Comparison of ENCODE assay signal across 8 cellular contexts in genomic region chr15:70486451-70487379, GRCh38.
DNase-seq lines count a peak whose midpoint lies in the region; ATAC-seq, FAIRE-seq and TF ChIP-seq lines count a peak whose summit lies in the region.

No MANE protein-coding gene starts in this region.

- no peaks in the 10 kb centered on the region for H3K9me3 Mint-ChIP-seq in osteocyte (ENCODE audit: unreplicated experiment)

- H3K36me3 Mint-ChIP-seq in osteocyte (ENCODE audit: unreplicated experiment), result no peaks in the 10 kb centered on the region

- no peak overlapping the region for H3K4me3 Mint-ChIP-seq in osteocyte (ENCODE audit: unreplicated experiment)

- intact Hi-C loops in pancreas (cut with DNase I), result no loop called here

- no peaks in the 10 kb centered on the region for H3K4me1 ChIP-seq in pancreas

- peak overlapping the region in 1 of 4 donors; percentile 27 for H3K27ac ChIP-seq in pancreas

- no peak overlapping the region for H3K27ac Mint-ChIP-seq in osteocyte (ENCODE audit: unreplicated experiment)

- H3K9me3 ChIP-seq in pancreas, result no peaks in the 10 kb centered on the region

- peaks cover 4% of the 10 kb centered on the region for H3K4me1 Mint-ChIP-seq in osteocyte (ENCODE audit: unreplicated experiment)

- ATAC-seq in GM18868 (IDR thresholded peaks at IDR 0.05; ENCODE audit: unreplicated experiment) (peak; percentile 68), HG02938 (IDR thresholded peaks at IDR 0.05; ENCODE audit: unreplicated experiment) (peak; percentile 65), pancreas (peak in 3 of 4 donors; percentile 52 to 74 (median 56)), GM19324 (IDR thresholded peaks at IDR 0.05; ENCODE audit: low FRiP score, unreplicated experiment) (no peak)

- H3K4me3 ChIP-seq in pancreas, result no peak overlapping the region

- WGBS in pancreas, 2 donors, result 71 to 76% methylated on average over 16 of the region's 16 CpGs

- no peak for FAIRE-seq in pancreas (lab: Jason Lieb, UNC)

- TF ChIP-seq CTCF in pancreas (IDR thresholded peaks at IDR 0.05) (no peak), osteocyte (IDR thresholded peaks at IDR 0.05) (no peak)

- H3K27me3 Mint-ChIP-seq in osteocyte (ENCODE audit: unreplicated experiment), result peaks cover 51% of the 10 kb centered on the region

- DNase-seq in RPMI8226, result peak; percentile 15
- DNase-seq in amniotic epithelial cell (ENCODE audit: low read depth), result peak; percentile 98
- peak in 1 of 6 donors; percentile 44 for DNase-seq in pancreas
- no peak for DNase-seq in osteocyte (ENCODE audit: extremely low spot score, unreplicated experiment)
- no peak for DNase-seq in central memory CD4-positive, alpha-beta T cell

- no peaks in the 10 kb centered on the region for H3K27me3 ChIP-seq in pancreas

- no peaks in the 10 kb centered on the region for H3K36me3 ChIP-seq in pancreas

Comparison
In these comparisons a context has a peak if more than half of its experiments do, and no peak if none do; other contexts are left out.
1. DNase-seq: peak in RPMI8226 (single experiment) and amniotic epithelial cell (single experiment); none in osteocyte (single experiment) and central memory CD4-positive, alpha-beta T cell (single experiment).